12 cellular contexts compared by ENCODE assay signal in the genomic region with DNA sequence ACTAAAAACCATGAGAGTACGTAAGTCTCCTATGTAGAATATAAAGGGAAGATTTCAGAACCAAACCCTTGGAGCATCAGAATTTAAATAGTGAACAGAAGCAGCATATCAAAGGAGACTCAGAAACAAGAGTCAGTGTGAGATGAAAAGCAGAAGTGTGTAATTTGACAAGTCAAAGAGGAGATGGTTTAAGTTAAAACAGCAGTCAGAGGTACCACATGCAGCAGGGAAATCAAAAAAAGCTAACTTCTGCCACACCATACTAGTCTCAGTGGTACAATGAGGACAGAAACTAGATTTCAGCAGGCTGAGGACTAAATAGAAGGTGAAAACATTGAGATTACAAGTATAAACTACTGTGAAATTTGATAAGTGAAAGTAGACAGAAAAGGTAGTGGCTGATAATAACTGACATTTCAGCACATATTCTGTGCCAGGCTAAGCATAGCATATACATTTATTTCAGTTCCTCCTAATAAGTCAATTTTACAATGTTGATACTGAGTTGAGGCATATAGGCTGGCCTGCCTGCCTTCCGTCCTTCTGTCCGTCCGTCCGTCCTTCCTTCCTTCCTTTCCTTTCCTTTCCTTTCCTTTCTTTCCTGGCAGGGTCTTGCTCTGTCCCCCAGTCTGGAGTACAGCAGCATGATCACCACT. TPM values are rescaled to one million over a fixed set of nuclear protein-coding genes. Genes with fewer than 3 reads are reported as not detected.
DNase-seq lines count a peak whose midpoint lies in the region; ATAC-seq and TF ChIP-seq lines count a peak whose summit lies in the region.
"Had no signal": no experiment of that assay in that cellular context is flagged by ENCODE, and none has a peak within 500 bp of the region (broad histone marks: within the 10 kb centered on the region; RNA-seq: fewer than 3 reads in every experiment).

No MANE protein-coding gene starts in this region.

- 84 to 96% methylated on average over 5 of the region's 5 CpGs for WGBS in endodermal cell (ENCODE audit: insufficient coverage in 1 of 2, insufficient read length in 1 of 2), 2 experiments

- H3K27ac Mint-ChIP-seq in endodermal cell (no peak overlapping the region), endothelial cell (ENCODE audit: unreplicated experiment) (no peak overlapping the region), WTC11 (no peak overlapping the region)

- ATAC-seq in GM18868 (IDR thresholded peaks at IDR 0.05; ENCODE audit: unreplicated experiment) (peak; percentile 87), GM21528 (IDR thresholded peaks at IDR 0.05; ENCODE audit: low FRiP score, unreplicated experiment) (peak; percentile 83), HG03280 (IDR thresholded peaks at IDR 0.05; ENCODE audit: unreplicated experiment) (peak; percentile 75), WTC11 (no peak)

- H3K4me3 ChIP-seq in endodermal cell (ENCODE audit: low read length), result peak overlapping the region; percentile 50
- H3K4me3 ChIP-seq: thoracic aorta had no signal

- no peaks in the 10 kb centered on the region for H3K36me3 ChIP-seq in endodermal cell (ENCODE audit: control insufficient read depth, insufficient read depth, low read length)
- H3K36me3 ChIP-seq: thoracic aorta had no signal

- no peak overlapping the region for H3K9ac ChIP-seq in endodermal cell (ENCODE audit: extremely low read depth, low read length, poor library complexity, severe bottlenecking)

- H3K9me3 Mint-ChIP-seq in endodermal cell (no peaks in the 10 kb centered on the region), endothelial cell (ENCODE audit: unreplicated experiment) (no peaks in the 10 kb centered on the region), WTC11 (no peaks in the 10 kb centered on the region)

- POLR2A ChIA-PET in WTC11 (lab: Charles Lee), result interaction anchor here (1.7 kb wide), 1 partner anchor 13 kb away, joined by 6 read pairs; the partner anchor contains the start of gene SUCO

- DNase-seq in endodermal cell, result no peak
- no peak for DNase-seq in endothelial cell (ENCODE audit: low spot score)
- no peak for DNase-seq in A172 (ENCODE audit: low spot score)
- DNase-seq in COR-L47 (lab: John Stamatoyannopoulos, UW), result no peak
- no peak for DNase-seq in WTC11 (ENCODE audit: low spot score)
- DNase-seq: activated CD8-positive, alpha-beta memory T cell treated with anti-CD3 and anti-CD28 coated beads for 24 hours; NCI-H1105 treated with DMSO at 0.1 percent for 48 hours; stimulated activated CD4-positive, alpha-beta T cell treated with anti-CD3 and anti-CD28 coated beads, Interleukin-1b, Interleukin-23, amount 100 ng/mL, for 48 hours had no signal

- no peaks in the 10 kb centered on the region for H3K27me3 ChIP-seq in endodermal cell (ENCODE audit: control insufficient read depth, insufficient read depth, low read length, poor library complexity, severe bottlenecking)

- H3K4me1 Mint-ChIP-seq in endodermal cell (peaks cover 43% of the 10 kb centered on the region), endothelial cell (ENCODE audit: unreplicated experiment) (peaks cover 51% of the 10 kb centered on the region), WTC11 (peaks cover 56% of the 10 kb centered on the region)

- no peak overlapping the region for H3K27ac ChIP-seq in endodermal cell (ENCODE audit: low read depth, low read length)
- H3K27ac ChIP-seq: thoracic aorta had no signal

- peaks cover 34% of the 10 kb centered on the region for H3K4me1 ChIP-seq in endodermal cell (ENCODE audit: control insufficient read depth, insufficient read depth, low read length)

- H3K27me3 Mint-ChIP-seq in endodermal cell (ENCODE audit: insufficient read depth) (no peaks in the 10 kb centered on the region), endothelial cell (ENCODE audit: unreplicated experiment) (peaks cover 2% of the 10 kb centered on the region), WTC11 (ENCODE audit: low read depth) (no peaks in the 10 kb centered on the region)

- H3K36me3 Mint-ChIP-seq in endodermal cell (ENCODE audit: low read depth), result no peaks in the 10 kb centered on the region
- no peaks in the 10 kb centered on the region for H3K36me3 Mint-ChIP-seq in endothelial cell (ENCODE audit: low read depth, unreplicated experiment)
- H3K36me3 Mint-ChIP-seq in WTC11, result no peaks in the 10 kb centered on the region

- CTCF ChIA-PET in WTC11 (lab: Charles Lee), result no interaction called here

- H3K4me3 Mint-ChIP-seq in endodermal cell, result no peak overlapping the region
- no peak overlapping the region for H3K4me3 Mint-ChIP-seq in endothelial cell (ENCODE audit: unreplicated experiment)
- H3K4me3 Mint-ChIP-seq in WTC11, result no peak overlapping the region

- H3K9me3 ChIP-seq in endodermal cell (ENCODE audit: control insufficient read depth, low read length), result no peaks in the 10 kb centered on the region
- H3K9me3 ChIP-seq: thoracic aorta had no signal

- no peak for TF ChIP-seq CTCF in endodermal cell (conservative IDR thresholded peaks at IDR 0.05)
- no peak for TF ChIP-seq CTCF in endothelial cell (IDR thresholded peaks at IDR 0.05; ENCODE audit: unreplicated experiment)
- no peak for TF ChIP-seq CTCF in WTC11 (IDR thresholded peaks at IDR 0.05)

TF ChIP-seq in WTC11, 78 proteins besides CTCF, POLR2A, EP300 and RAD21 (continues in another document):
- TF ChIP-seq TEAD1 (CRISPR knock-in tag; IDR thresholded peaks at IDR 0.05), result no peak
- no peak for TF ChIP-seq ZNF671 (CRISPR knock-in tag; IDR thresholded peaks at IDR 0.05)
- TF ChIP-seq CREB1 (CRISPR knock-in tag; IDR thresholded peaks at IDR 0.05), result no peak
- TF ChIP-seq ZNF425 (CRISPR knock-in tag; conservative IDR thresholded peaks at IDR 0.05), result no peak
- no peak for TF ChIP-seq ZNF263 (CRISPR knock-in tag; IDR thresholded peaks at IDR 0.05; ENCODE audit: low read depth)
- no peak for TF ChIP-seq ZNF416 (CRISPR knock-in tag; IDR thresholded peaks at IDR 0.05)
- no peak for TF ChIP-seq MLX (CRISPR knock-in tag; IDR thresholded peaks at IDR 0.05)
- no peak for TF ChIP-seq JAZF1 (CRISPR knock-in tag; IDR thresholded peaks at IDR 0.05)
- no peak for TF ChIP-seq PRRX2 (CRISPR knock-in tag; IDR thresholded peaks at IDR 0.05)
- no peak for TF ChIP-seq SMAD3 (CRISPR knock-in tag; IDR thresholded peaks at IDR 0.05; ENCODE audit: borderline replicate concordance)
- TF ChIP-seq, protein P1, sequence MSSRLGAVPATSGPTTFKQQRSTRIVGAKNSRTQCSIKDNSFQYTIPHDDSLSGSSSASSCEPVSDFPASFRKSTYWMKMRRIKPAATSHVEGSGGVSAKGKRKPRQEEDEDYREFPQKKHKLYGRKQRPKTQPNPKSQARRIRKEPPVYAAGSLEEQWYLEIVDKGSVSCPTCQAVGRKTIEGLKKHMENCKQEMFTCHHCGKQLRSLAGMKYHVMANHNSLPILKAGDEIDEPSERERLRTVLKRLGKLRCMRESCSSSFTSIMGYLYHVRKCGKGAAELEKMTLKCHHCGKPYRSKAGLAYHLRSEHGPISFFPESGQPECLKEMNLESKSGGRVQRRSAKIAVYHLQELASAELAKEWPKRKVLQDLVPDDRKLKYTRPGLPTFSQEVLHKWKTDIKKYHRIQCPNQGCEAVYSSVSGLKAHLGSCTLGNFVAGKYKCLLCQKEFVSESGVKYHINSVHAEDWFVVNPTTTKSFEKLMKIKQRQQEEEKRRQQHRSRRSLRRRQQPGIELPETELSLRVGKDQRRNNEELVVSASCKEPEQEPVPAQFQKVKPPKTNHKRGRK (CRISPR knock-in tag; IDR thresholded peaks at IDR 0.05; ENCODE audit: borderline replicate concordance), result no peak
- no peak for TF ChIP-seq CREM (CRISPR knock-in tag; IDR thresholded peaks at IDR 0.05)
- TF ChIP-seq ZNF396 (CRISPR knock-in tag; IDR thresholded peaks at IDR 0.05; ENCODE audit: borderline replicate concordance), result no peak
- no peak for TF ChIP-seq KAT7 (CRISPR knock-in tag; IDR thresholded peaks at IDR 0.05; ENCODE audit: borderline replicate concordance)
- no peak for TF ChIP-seq ESRRA (CRISPR knock-in tag; IDR thresholded peaks at IDR 0.05; ENCODE audit: borderline replicate concordance)
- TF ChIP-seq, protein P2, sequence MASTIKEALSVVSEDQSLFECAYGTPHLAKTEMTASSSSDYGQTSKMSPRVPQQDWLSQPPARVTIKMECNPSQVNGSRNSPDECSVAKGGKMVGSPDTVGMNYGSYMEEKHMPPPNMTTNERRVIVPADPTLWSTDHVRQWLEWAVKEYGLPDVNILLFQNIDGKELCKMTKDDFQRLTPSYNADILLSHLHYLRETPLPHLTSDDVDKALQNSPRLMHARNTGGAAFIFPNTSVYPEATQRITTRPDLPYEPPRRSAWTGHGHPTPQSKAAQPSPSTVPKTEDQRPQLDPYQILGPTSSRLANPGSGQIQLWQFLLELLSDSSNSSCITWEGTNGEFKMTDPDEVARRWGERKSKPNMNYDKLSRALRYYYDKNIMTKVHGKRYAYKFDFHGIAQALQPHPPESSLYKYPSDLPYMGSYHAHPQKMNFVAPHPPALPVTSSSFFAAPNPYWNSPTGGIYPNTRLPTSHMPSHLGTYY (CRISPR knock-in tag; IDR thresholded peaks at IDR 0.05), result no peak

RNA-seq across cellular contexts. Expression of gene SUCO, which starts 12.5 kb away (rescaled TPM):
- total RNA-seq in endodermal cell, result 10 to 100 TPM; 62.2 TPM
- polyA plus RNA-seq in endodermal cell (2013, experiment 1 of 2), result 49.8 TPM
- 53.9 TPM for polyA plus RNA-seq in endodermal cell (2013, experiment 2 of 2)
- 81.2 TPM for total RNA-seq in endothelial cell (ENCODE audit: unreplicated experiment)
- total RNA-seq in A172 (2014; rRNA removed; shearing (Covaris generic)), result 27.8 and 31.4 TPM in 2 replicates
- total RNA-seq in WTC11 (2021), result 32.9 to 37.4 TPM (median 33.7 TPM) in 3 replicates
